In genomic region chr19:47660435-47660832, GRCh38 we compare ENCODE assay signal across 1 cellular context.
A peak's percentile ranks its signal among the peaks of the same experiment; 100 is the strongest.
TF ChIP-seq lines count a peak whose summit lies in the region.

No MANE protein-coding gene starts in this region.

TF ChIP-seq in HepG2, 621 proteins besides CTCF, POLR2A, EP300 and RAD21 (continued from another document):
- TF ChIP-seq, protein P1, sequence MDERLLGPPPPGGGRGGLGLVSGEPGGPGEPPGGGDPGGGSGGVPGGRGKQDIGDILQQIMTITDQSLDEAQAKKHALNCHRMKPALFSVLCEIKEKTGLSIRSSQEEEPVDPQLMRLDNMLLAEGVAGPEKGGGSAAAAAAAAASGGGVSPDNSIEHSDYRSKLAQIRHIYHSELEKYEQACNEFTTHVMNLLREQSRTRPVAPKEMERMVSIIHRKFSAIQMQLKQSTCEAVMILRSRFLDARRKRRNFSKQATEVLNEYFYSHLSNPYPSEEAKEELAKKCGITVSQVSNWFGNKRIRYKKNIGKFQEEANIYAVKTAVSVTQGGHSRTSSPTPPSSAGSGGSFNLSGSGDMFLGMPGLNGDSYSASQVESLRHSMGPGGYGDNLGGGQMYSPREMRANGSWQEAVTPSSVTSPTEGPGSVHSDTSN (CRISPR knock-in tag; IDR thresholded peaks at IDR 0.05) = peak; percentile 53; the same call in 1 of the 2 replicates
- TF ChIP-seq FOXA3 (CRISPR knock-in tag; IDR thresholded peaks at IDR 0.05) (peak; percentile 55), ATF3 (CRISPR knock-in tag; IDR thresholded peaks at IDR 0.05) (peak; percentile 85), U2AF1 (optimal IDR thresholded peaks at IDR 0.05; ENCODE audit: low read depth, low read length) (no peak), HOMEZ (CRISPR knock-in tag; IDR thresholded peaks at IDR 0.05; ENCODE audit: low read depth) (peak; percentile 70; the same call in 1 of the 2 replicates), RXRB (CRISPR knock-in tag; IDR thresholded peaks at IDR 0.05; ENCODE audit: borderline replicate concordance) (peak; percentile 94), ZNF580 (CRISPR knock-in tag; IDR thresholded peaks at IDR 0.05; ENCODE audit: borderline replicate concordance, low read depth) (0 out of 2 replicates have a peak, but pooled peaks have one; percentile 26), ZNF607 (CRISPR knock-in tag; IDR thresholded peaks at IDR 0.05; ENCODE audit: borderline replicate concordance) (no peak), ZNF274 (CRISPR knock-in tag; IDR thresholded peaks at IDR 0.05) (no peak), GABPB1 (CRISPR knock-in tag; IDR thresholded peaks at IDR 0.05) (no peak), NFE2 (CRISPR knock-in tag; IDR thresholded peaks at IDR 0.05) (no peak), ZBTB10 (CRISPR knock-in tag; IDR thresholded peaks at IDR 0.05; ENCODE audit: borderline replicate concordance) (no peak), RARA (CRISPR knock-in tag; IDR thresholded peaks at IDR 0.05) (peak; percentile 73), NFRKB (IDR thresholded peaks at IDR 0.05) (no peak)
- TF ChIP-seq, protein P2, sequence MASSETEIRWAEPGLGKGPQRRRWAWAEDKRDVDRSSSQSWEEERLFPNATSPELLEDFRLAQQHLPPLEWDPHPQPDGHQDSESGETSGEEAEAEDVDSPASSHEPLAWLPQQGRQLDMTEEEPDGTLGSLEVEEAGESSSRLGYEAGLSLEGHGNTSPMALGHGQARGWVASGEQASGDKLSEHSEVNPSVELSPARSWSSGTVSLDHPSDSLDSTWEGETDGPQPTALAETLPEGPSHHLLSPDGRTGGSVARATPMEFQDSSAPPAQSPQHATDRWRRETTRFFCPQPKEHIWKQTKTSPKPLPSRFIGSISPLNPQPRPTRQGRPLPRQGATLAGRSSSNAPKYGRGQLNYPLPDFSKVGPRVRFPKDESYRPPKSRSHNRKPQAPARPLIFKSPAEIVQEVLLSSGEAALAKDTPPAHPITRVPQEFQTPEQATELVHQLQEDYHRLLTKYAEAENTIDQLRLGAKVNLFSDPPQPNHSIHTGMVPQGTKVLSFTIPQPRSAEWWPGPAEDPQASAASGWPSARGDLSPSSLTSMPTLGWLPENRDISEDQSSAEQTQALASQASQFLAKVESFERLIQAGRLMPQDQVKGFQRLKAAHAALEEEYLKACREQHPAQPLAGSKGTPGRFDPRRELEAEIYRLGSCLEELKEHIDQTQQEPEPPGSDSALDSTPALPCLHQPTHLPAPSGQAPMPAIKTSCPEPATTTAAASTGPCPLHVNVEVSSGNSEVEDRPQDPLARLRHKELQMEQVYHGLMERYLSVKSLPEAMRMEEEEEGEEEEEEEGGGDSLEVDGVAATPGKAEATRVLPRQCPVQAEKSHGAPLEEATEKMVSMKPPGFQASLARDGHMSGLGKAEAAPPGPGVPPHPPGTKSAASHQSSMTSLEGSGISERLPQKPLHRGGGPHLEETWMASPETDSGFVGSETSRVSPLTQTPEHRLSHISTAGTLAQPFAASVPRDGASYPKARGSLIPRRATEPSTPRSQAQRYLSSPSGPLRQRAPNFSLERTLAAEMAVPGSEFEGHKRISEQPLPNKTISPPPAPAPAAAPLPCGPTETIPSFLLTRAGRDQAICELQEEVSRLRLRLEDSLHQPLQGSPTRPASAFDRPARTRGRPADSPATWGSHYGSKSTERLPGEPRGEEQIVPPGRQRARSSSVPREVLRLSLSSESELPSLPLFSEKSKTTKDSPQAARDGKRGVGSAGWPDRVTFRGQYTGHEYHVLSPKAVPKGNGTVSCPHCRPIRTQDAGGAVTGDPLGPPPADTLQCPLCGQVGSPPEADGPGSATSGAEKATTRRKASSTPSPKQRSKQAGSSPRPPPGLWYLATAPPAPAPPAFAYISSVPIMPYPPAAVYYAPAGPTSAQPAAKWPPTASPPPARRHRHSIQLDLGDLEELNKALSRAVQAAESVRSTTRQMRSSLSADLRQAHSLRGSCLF (CRISPR knock-in tag; IDR thresholded peaks at IDR 0.05; ENCODE audit: borderline replicate concordance) = no peak
- TF ChIP-seq, protein P3, sequence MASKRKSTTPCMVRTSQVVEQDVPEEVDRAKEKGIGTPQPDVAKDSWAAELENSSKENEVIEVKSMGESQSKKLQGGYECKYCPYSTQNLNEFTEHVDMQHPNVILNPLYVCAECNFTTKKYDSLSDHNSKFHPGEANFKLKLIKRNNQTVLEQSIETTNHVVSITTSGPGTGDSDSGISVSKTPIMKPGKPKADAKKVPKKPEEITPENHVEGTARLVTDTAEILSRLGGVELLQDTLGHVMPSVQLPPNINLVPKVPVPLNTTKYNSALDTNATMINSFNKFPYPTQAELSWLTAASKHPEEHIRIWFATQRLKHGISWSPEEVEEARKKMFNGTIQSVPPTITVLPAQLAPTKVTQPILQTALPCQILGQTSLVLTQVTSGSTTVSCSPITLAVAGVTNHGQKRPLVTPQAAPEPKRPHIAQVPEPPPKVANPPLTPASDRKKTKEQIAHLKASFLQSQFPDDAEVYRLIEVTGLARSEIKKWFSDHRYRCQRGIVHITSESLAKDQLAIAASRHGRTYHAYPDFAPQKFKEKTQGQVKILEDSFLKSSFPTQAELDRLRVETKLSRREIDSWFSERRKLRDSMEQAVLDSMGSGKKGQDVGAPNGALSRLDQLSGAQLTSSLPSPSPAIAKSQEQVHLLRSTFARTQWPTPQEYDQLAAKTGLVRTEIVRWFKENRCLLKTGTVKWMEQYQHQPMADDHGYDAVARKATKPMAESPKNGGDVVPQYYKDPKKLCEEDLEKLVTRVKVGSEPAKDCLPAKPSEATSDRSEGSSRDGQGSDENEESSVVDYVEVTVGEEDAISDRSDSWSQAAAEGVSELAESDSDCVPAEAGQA (IDR thresholded peaks at IDR 0.05; ENCODE audit: low read depth) = 0 out of 2 replicates have a peak, but pooled peaks have one; percentile 34
- TF ChIP-seq, protein P3 (CRISPR knock-in tag; IDR thresholded peaks at IDR 0.05; ENCODE audit: borderline replicate concordance) = no peak
- TF ChIP-seq, protein P4, sequence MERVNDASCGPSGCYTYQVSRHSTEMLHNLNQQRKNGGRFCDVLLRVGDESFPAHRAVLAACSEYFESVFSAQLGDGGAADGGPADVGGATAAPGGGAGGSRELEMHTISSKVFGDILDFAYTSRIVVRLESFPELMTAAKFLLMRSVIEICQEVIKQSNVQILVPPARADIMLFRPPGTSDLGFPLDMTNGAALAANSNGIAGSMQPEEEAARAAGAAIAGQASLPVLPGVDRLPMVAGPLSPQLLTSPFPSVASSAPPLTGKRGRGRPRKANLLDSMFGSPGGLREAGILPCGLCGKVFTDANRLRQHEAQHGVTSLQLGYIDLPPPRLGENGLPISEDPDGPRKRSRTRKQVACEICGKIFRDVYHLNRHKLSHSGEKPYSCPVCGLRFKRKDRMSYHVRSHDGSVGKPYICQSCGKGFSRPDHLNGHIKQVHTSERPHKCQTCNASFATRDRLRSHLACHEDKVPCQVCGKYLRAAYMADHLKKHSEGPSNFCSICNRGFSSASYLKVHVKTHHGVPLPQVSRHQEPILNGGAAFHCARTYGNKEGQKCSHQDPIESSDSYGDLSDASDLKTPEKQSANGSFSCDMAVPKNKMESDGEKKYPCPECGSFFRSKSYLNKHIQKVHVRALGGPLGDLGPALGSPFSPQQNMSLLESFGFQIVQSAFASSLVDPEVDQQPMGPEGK (CRISPR knock-in tag; IDR thresholded peaks at IDR 0.05) = 0 out of 2 replicates have a peak, but pooled peaks have one; percentile 8
TF ChIP-seq in HepG2: peak in this region for 41.
